Comparison of ENCODE assay signal across 8 cellular contexts in the genomic region with DNA sequence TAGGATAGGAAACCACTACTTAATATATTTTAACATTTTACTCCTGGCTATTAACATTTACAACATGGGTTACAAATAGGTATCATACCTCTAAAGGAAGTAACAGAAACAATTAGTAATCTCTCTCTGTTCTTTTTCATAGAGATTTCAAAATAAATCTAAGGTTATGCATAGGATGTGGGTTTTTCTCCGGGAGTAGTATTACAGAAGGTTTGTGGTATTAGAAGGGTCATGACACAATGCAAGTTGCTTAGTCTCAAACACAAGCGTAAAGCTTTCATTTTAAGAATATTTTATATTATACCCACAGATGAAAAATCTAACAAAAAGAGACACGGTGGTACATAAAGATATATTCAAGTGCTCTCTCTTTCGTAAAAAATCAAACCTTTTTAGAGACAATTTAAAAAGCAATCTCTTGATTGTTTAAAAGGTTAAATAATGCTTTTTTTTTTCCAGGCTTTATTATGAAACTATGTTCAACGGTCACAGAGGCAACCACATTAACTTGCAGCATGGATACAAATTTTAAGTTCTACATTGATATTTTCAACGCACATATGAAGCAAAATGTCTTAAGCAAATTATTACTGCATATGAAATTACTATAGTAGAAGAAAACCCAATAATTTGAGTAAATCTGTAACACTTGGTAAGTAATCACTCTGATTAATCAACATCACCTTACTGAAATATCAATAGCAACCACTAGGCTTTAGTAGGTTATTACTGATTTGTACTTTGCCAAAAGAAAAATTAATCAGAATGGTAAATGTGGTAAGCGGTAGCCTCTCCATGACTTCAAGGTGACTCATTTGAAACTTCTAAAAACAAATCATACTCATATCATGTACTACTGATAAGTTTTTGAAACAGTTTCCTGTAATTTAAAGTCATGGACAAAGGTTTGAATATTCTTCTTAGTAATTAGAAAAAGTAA.
A peak's percentile ranks its signal among the peaks of the same experiment; 100 is the strongest.
DNase-seq lines count a peak whose midpoint lies in the region; ATAC-seq and TF ChIP-seq lines count a peak whose summit lies in the region.

No MANE protein-coding gene starts in this region.

- H3K36me3 ChIP-seq in transverse colon = no peaks in the 10 kb centered on the region

- TF ChIP-seq POLR2A in transverse colon (IDR thresholded peaks at IDR 0.05) = no peak

- in situ Hi-C loops in transverse colon (cut with MboI; ENCODE audit: low pct_ligation_motif_present in 1 of 4, low pct_unique_long_range_greater_than_20kb in 1 of 4, low sequenced_read_pairs in 3 of 4) = no loop called here

- peak; percentile 81 for DNase-seq in NCI-H226
- DNase-seq in fibroblast of gingiva (ENCODE audit: low read depth) = peak; percentile 45
- no peak for DNase-seq in stimulated activated CD8-positive, alpha-beta memory T cell treated with anti-CD3 and anti-CD28 coated beads, Interleukin-4, amount 100 ng/mL, for 48 hours
- DNase-seq in transverse colon = no peak
- no peak for DNase-seq in DMS53 treated with DMSO at 0.1 percent for 48 hours (lab: John Stamatoyannopoulos, UW; ENCODE audit: unreplicated experiment)
- DNase-seq in sciatic nerve (ENCODE audit: low spot score) = no peak

- H3K27me3 ChIP-seq in transverse colon = no peaks in the 10 kb centered on the region

- H3K27ac ChIP-seq in transverse colon = no peak overlapping the region

- H3K4me1 ChIP-seq in transverse colon = no peaks in the 10 kb centered on the region

- ATAC-seq in GM18508 (IDR thresholded peaks at IDR 0.05; ENCODE audit: insufficient read depth, unreplicated experiment) (peak; percentile 70), HG02571 (IDR thresholded peaks at IDR 0.05; ENCODE audit: unreplicated experiment) (peak; percentile 72), sciatic nerve (no peak)

- no peak overlapping the region for H3K4me3 ChIP-seq in transverse colon

- 68 to 79% methylated on average over 7 of the region's 7 CpGs for WGBS in transverse colon (ENCODE audit: low coverage in 1 of 2), 2 donors

- no peak for TF ChIP-seq CTCF in transverse colon (IDR thresholded peaks at IDR 0.05)

- no peaks in the 10 kb centered on the region for H3K9me3 ChIP-seq in transverse colon

- no peak for TF ChIP-seq EP300 in transverse colon (IDR thresholded peaks at IDR 0.05; ENCODE audit: low read depth)

- intact Hi-C loops in transverse colon (cut with DNase I; ENCODE audit: low total_unique reads) (no loop called here), sciatic nerve (cut with DNase I) (no loop called here)

Comparison
In these comparisons a context has a peak if more than half of its experiments do, and no peak if none do; other contexts are left out.
1. DNase-seq: peak in NCI-H226 (single experiment) and fibroblast of gingiva (single experiment); none in stimulated activated CD8-positive, alpha-beta memory T cell treated with anti-CD3 and anti-CD28 coated beads, Interleukin-4, amount 100 ng/mL, for 48 hours (single experiment), transverse colon (single experiment), DMS53 treated with DMSO at 0.1 percent for 48 hours (single experiment) and sciatic nerve (single experiment).